11 cellular contexts compared by ENCODE assay signal in the genomic region with DNA sequence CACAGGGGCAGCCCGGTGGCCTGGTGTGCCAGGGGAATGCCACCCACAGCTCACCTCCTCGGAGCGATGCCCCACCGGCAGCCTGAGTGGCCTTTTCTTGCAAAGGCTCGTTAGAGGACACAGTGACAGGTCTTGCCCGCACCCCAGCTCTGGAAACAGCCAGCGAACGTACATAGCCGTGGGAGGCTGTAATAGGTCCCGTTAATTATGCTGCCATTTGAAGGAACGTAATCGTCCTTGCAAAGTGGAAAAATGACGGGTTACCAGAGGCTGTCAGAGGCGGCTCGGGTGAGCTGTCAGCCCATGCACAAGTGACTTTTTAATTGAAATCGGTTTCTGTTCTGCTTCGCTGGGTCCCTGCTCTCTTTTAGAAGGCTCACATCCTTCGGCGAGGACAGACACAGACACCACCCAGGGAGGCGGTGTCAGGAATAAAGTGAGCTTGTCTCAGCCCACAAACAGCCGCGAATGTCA.
DNase-seq lines count a peak whose midpoint lies in the region; ATAC-seq and TF ChIP-seq lines count a peak whose summit lies in the region.
"Had no signal": no experiment of that assay in that cellular context is flagged by ENCODE, and none has a peak within 500 bp of the region (broad histone marks: within the 10 kb centered on the region; RNA-seq: fewer than 3 reads in every experiment).

No MANE protein-coding gene starts in this region.

- no peak for ATAC-seq in activated T-cell treated with anti-CD3 and anti-CD28 coated beads, Interleukin-2, amount 50 U/mL, for 72 hours (replicated peaks in 1 of 2)
- ATAC-seq in HG03457 (IDR thresholded peaks at IDR 0.05; ENCODE audit: unreplicated experiment) = no peak

- peaks cover 4% of the 10 kb centered on the region for H3K36me3 Mint-ChIP-seq in endodermal cell (ENCODE audit: low read depth)
- H3K36me3 Mint-ChIP-seq in osteocyte (ENCODE audit: unreplicated experiment) = peaks cover 6% of the 10 kb centered on the region
- H3K36me3 Mint-ChIP-seq in activated T-cell treated with anti-CD3 and anti-CD28 coated beads, Interleukin-2, amount 50 U/mL, for 72 hours (ENCODE audit: insufficient read depth in 2 of 2) = peaks cover 11 to 14% of the 10 kb centered on the region in 2 donors
- no peaks in the 10 kb centered on the region for H3K36me3 Mint-ChIP-seq in Calu3 (ENCODE audit: insufficient read depth, unreplicated experiment)

- H3K27me3 ChIP-seq in endodermal cell (ENCODE audit: control insufficient read depth, insufficient read depth, low read length, poor library complexity, severe bottlenecking) = no peaks in the 10 kb centered on the region

- H3K27me3 Mint-ChIP-seq in endodermal cell (ENCODE audit: insufficient read depth) (no peaks in the 10 kb centered on the region), osteocyte (ENCODE audit: unreplicated experiment) (peaks cover 4% of the 10 kb centered on the region), Calu3 (ENCODE audit: unreplicated experiment) (peaks cover 84% of the 10 kb centered on the region)
- H3K27me3 Mint-ChIP-seq in activated T-cell treated with anti-CD3 and anti-CD28 coated beads, Interleukin-2, amount 50 U/mL, for 72 hours (ENCODE audit: low read depth) = no peaks in the 10 kb centered on the region

- DNase-seq in GM03348 (ENCODE audit: low spot score) (peak; percentile 35), NCI-H2227 treated with DMSO at 0.1 percent for 48 hours (lab: John Stamatoyannopoulos, UW) (peak; percentile 74), endodermal cell (peak; percentile 65), osteocyte (ENCODE audit: extremely low spot score, unreplicated experiment) (no peak), Calu3 (no peak), DMS153 (lab: John Stamatoyannopoulos, UW) (no peak)
- no peak for DNase-seq in activated T-cell treated with anti-CD3 and anti-CD28 coated beads, Interleukin-2, amount 50 U/mL, for 72 hours
- DNase-seq: erythroblast, NCI-H2029, T1000 had no signal

- WGBS in endodermal cell (ENCODE audit: insufficient coverage in 1 of 2, insufficient read length in 1 of 2), 2 experiments = 66 to 76% methylated on average over 20 to 22 of the region's 22 CpGs

- peaks cover 37% of the 10 kb centered on the region for H3K9me3 Mint-ChIP-seq in endodermal cell
- H3K9me3 Mint-ChIP-seq in osteocyte (ENCODE audit: unreplicated experiment) = peaks cover 20% of the 10 kb centered on the region
- H3K9me3 Mint-ChIP-seq in activated T-cell treated with anti-CD3 and anti-CD28 coated beads, Interleukin-2, amount 50 U/mL, for 72 hours = peaks cover 13 to 16% of the 10 kb centered on the region in 2 donors
- H3K9me3 Mint-ChIP-seq in Calu3 (ENCODE audit: low read depth, unreplicated experiment) = peaks cover 7% of the 10 kb centered on the region

- H3K9me3 ChIP-seq in endodermal cell (ENCODE audit: control insufficient read depth, low read length) = peaks cover 21% of the 10 kb centered on the region

- CTCF ChIA-PET in Calu3 (lab: Charles Lee) = interaction anchor here (0.7 to 1.4 kb wide), 3 partner anchors 10 to 565 kb away, joined by 3 to 4 read pairs (median 4); no protein-coding TSS in a partner anchor

- intact Hi-C loops in Calu3 (cut with micrococcal nuclease; ENCODE audit: unreplicated experiment) = no loop called here

- H3K4me1 Mint-ChIP-seq in endodermal cell (peaks cover 8% of the 10 kb centered on the region), osteocyte (ENCODE audit: unreplicated experiment) (peaks cover 12% of the 10 kb centered on the region), Calu3 (ENCODE audit: low read depth, unreplicated experiment) (no peaks in the 10 kb centered on the region)
- H3K4me1 Mint-ChIP-seq in activated T-cell treated with anti-CD3 and anti-CD28 coated beads, Interleukin-2, amount 50 U/mL, for 72 hours (ENCODE audit: low read depth) = no peaks in the 10 kb centered on the region

- no peak overlapping the region for H3K9ac ChIP-seq in endodermal cell (ENCODE audit: extremely low read depth, low read length, poor library complexity, severe bottlenecking)

- H3K4me1 ChIP-seq in endodermal cell (ENCODE audit: control insufficient read depth, insufficient read depth, low read length) = no peaks in the 10 kb centered on the region

- TF ChIP-seq CTCF in endodermal cell (conservative IDR thresholded peaks at IDR 0.05) (no peak), osteocyte (IDR thresholded peaks at IDR 0.05) (no peak), Calu3 (IDR thresholded peaks at IDR 0.05; ENCODE audit: unreplicated experiment) (no peak)

- no peak overlapping the region for H3K4me3 ChIP-seq in endodermal cell (ENCODE audit: low read length)

- H3K27ac ChIP-seq in endodermal cell (ENCODE audit: low read depth, low read length) = peak overlapping the region; percentile 2

- H3K4me3 Mint-ChIP-seq in endodermal cell (no peak overlapping the region), osteocyte (ENCODE audit: unreplicated experiment) (peak overlapping the region; percentile 62), Calu3 (ENCODE audit: low read depth, unreplicated experiment) (no peak overlapping the region)
- H3K4me3 Mint-ChIP-seq in activated T-cell treated with anti-CD3 and anti-CD28 coated beads, Interleukin-2, amount 50 U/mL, for 72 hours = no peak overlapping the region

- H3K36me3 ChIP-seq in endodermal cell (ENCODE audit: control insufficient read depth, insufficient read depth, low read length) = no peaks in the 10 kb centered on the region

- BruUV-seq in Calu3 (replicated peaks; lab: Mats Ljungman, UMichigan) = no TSS peak

- H3K27ac Mint-ChIP-seq in endodermal cell = no peak overlapping the region
- no peak overlapping the region for H3K27ac Mint-ChIP-seq in osteocyte (ENCODE audit: unreplicated experiment)
- no peak overlapping the region for H3K27ac Mint-ChIP-seq in activated T-cell treated with anti-CD3 and anti-CD28 coated beads, Interleukin-2, amount 50 U/mL, for 72 hours
- H3K27ac Mint-ChIP-seq in Calu3 (ENCODE audit: unreplicated experiment) = no peak overlapping the region

Comparison
In these comparisons a context has a peak if more than half of its experiments do, and no peak if none do; other contexts are left out.
1. DNase-seq: peak in GM03348 (single experiment), NCI-H2227 treated with DMSO at 0.1 percent for 48 hours (single experiment) and endodermal cell (single experiment); none in osteocyte (single experiment), activated T-cell treated with anti-CD3 and anti-CD28 coated beads, Interleukin-2, amount 50 U/mL, for 72 hours (0 of 2), Calu3 (single experiment) and DMS153 (single experiment).